Comparison of ENCODE assay signal across 8 cellular contexts in the genomic region with DNA sequence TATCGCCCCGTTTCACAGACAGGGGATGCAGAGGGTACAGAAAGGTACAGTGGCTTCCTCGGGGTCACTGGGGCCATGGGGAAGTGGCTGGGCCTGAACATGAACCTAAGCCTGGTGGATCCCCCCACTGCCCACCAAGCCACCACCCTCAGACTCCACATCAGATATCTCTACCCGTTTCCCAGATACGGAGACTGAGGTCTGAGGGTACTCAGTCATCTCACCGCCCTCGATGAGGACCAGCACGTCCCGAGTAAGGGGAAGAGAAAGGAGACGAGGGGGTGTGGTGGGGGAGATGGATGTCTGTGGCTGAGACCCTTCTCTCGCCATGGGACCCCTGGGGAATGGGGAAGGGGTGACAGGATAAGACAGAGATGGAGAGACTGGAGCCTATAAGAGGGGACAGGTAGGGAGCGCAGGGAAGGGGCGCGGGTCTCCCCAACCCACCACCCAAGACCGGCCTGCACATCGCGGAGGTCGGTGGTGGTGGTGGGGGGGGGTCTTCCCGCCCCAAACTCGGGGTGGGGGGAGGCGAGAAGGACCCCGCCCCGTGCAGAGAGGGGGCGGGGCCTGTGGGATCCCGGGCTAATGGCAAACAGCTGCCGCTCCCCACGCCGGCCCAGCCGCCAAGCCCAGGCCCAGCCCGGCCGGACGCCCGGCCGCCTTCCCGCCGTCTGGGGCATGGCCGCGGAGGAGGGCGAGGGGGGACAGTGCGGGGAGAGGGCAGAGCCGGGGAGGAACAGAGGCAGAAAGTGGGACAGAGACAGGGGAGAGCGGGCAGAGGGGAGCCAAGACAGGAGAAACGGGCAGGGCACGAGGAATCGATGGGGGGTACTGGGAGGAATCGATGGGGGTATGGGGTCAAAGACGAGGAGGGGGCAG. TPM values are rescaled to one million over a fixed set of nuclear protein-coding genes. Genes with fewer than 3 reads are reported as not detected.
DNase-seq lines count a peak whose midpoint lies in the region; TF ChIP-seq lines count a peak whose summit lies in the region.

No MANE protein-coding gene starts in this region.

- H3K4me1 Mint-ChIP-seq in endothelial cell (ENCODE audit: unreplicated experiment), result peaks cover 14% of the 10 kb centered on the region

- H3K4me3 ChIP-seq in mucosa of stomach (ENCODE audit: low read length), result peak overlapping the region; percentile 28

- no peak for TF ChIP-seq CTCF in endothelial cell (IDR thresholded peaks at IDR 0.05; ENCODE audit: unreplicated experiment)

- peak overlapping the region; percentile 87 for H3K9ac ChIP-seq in mucosa of stomach (ENCODE audit: low read length)

- no peaks in the 10 kb centered on the region for H3K9me3 Mint-ChIP-seq in endothelial cell (ENCODE audit: unreplicated experiment)

- H3K36me3 Mint-ChIP-seq in endothelial cell (ENCODE audit: low read depth, unreplicated experiment), result peaks cover 24% of the 10 kb centered on the region

- peak overlapping the region; percentile 36 for H3K27ac Mint-ChIP-seq in endothelial cell (ENCODE audit: unreplicated experiment)

- DNase-seq in NCI-H1417 (lab: John Stamatoyannopoulos, UW), result peak in 2 of 3 experiments; percentile 62 to 63
- no peak for DNase-seq in NCI-H1417 treated with DMSO at 0.1 percent for 48 hours (lab: John Stamatoyannopoulos, UW)
- peak; percentile 52 for DNase-seq in RPMI7951 (ENCODE audit: low read depth)
- peak; percentile 49 for DNase-seq in endothelial cell (ENCODE audit: low spot score)
- DNase-seq in GM19240 (ENCODE audit: insufficient read length, low spot score), result no peak
- DNase-seq in effector CD8-positive, alpha-beta T cell (lab: John Stamatoyannopoulos, UW), result no peak
- no peak for DNase-seq in inferior parietal cortex (ENCODE audit: extremely low spot score)

- peak overlapping the region; percentile 93 for H3K4me3 Mint-ChIP-seq in endothelial cell (ENCODE audit: unreplicated experiment)

- no peaks in the 10 kb centered on the region for H3K27me3 ChIP-seq in mucosa of stomach (ENCODE audit: control insufficient read depth, insufficient read depth, low read length)

- H3K36me3 ChIP-seq in mucosa of stomach (ENCODE audit: control insufficient read depth, insufficient read depth, low read length), result peaks cover 3% of the 10 kb centered on the region

- no peaks in the 10 kb centered on the region for H3K9me3 ChIP-seq in mucosa of stomach (ENCODE audit: control insufficient read depth, low read length)

- H3K4me1 ChIP-seq in mucosa of stomach (ENCODE audit: control insufficient read depth, insufficient read depth, low read length), result peaks cover 32% of the 10 kb centered on the region

- peaks cover 10% of the 10 kb centered on the region for H3K27me3 Mint-ChIP-seq in endothelial cell (ENCODE audit: unreplicated experiment)

RNA-seq across cellular contexts. Expression of gene KANK2, which starts 0.7 kb away (rescaled TPM):
- 88.9 and 115 TPM in 2 replicates for total RNA-seq in RPMI7951 (2014; rRNA removed; shearing (Covaris generic))
- total RNA-seq in endothelial cell (ENCODE audit: unreplicated experiment), result 103 TPM

RNA-seq across cellular contexts. Expression of gene SPC24, which starts 41.1 kb away (rescaled TPM):
- 57.7 and 85.1 TPM in 2 replicates for total RNA-seq in RPMI7951 (2014; rRNA removed; shearing (Covaris generic))
- total RNA-seq in endothelial cell (ENCODE audit: unreplicated experiment), result 17.0 TPM

RNA-seq across cellular contexts. Expression of gene ANGPTL8, which starts 42.8 kb away (rescaled TPM):
- total RNA-seq in RPMI7951 (2014; rRNA removed; shearing (Covaris generic)), result not detected in 2 replicates
- not detected for total RNA-seq in endothelial cell (ENCODE audit: unreplicated experiment)

Comparison
In these comparisons a context has a peak if more than half of its experiments do, and no peak if none do; other contexts are left out.
1. DNase-seq: peak in NCI-H1417 (2 of 3), RPMI7951 (single experiment) and endothelial cell (single experiment); none in NCI-H1417 treated with DMSO at 0.1 percent for 48 hours (single experiment), GM19240 (single experiment), effector CD8-positive, alpha-beta T cell (single experiment) and inferior parietal cortex (single experiment).